Comparison of ENCODE assay signal across 7 cellular contexts in genomic region chr10:6275022-6275997, GRCh38.
DNase-seq lines count a peak whose midpoint lies in the region; ATAC-seq, FAIRE-seq and TF ChIP-seq lines count a peak whose summit lies in the region.

No MANE protein-coding gene starts in this region.

- H3K36me3 ChIP-seq in adrenal gland (replicated peaks in 1 of 2), result no peaks in the 10 kb centered on the region

- 60 to 67% (median 64%) methylated on average over 17 to 29 of the region's 29 CpGs for WGBS in adrenal gland, 4 donors

- DNase-seq in T follicular helper cell (ENCODE audit: low read depth), result peak; percentile 82
- peak; percentile 70 to 94 (median 91) for DNase-seq in adrenal gland
- DNase-seq in left cardiac atrium, result peak; percentile 95
- peak; percentile 99 for DNase-seq in renal cortical epithelial cell (ENCODE audit: low read depth)
- peak; percentile 96 for DNase-seq in urothelium cell line (ENCODE audit: low spot score)

- ATAC-seq in GM18870 (IDR thresholded peaks at IDR 0.05; ENCODE audit: unreplicated experiment), result peak; percentile 78
- ATAC-seq in HG03159 (IDR thresholded peaks at IDR 0.05; ENCODE audit: unreplicated experiment), result peak; percentile 49
- peak; percentile 97 to 98 for ATAC-seq in left cardiac atrium

- peak in 1 of 2 donors; percentile 11 for TF ChIP-seq POLR2A in adrenal gland (IDR thresholded peaks at IDR 0.05)

- intact Hi-C loops in adrenal gland (cut with DNase I) (no loop called here), left cardiac atrium (cut with DNase I) (loop anchor here in 1 of 2 donors (10.0 kb wide), 1 partner anchor 71 kb away; the partner anchor contains the start of gene PFKFB3)

- no peak overlapping the region for H3K4me3 ChIP-seq in adrenal gland

- FAIRE-seq in urothelium cell line (lab: Jason Lieb, UNC), result peak; percentile 83

- H3K27ac ChIP-seq in adrenal gland, result peak overlapping the region in 3 of 5 donors; percentile 12 to 85 (median 74)

- no peak for TF ChIP-seq CTCF in adrenal gland (IDR thresholded peaks at IDR 0.05)

- no peaks in the 10 kb centered on the region for H3K27me3 ChIP-seq in adrenal gland

- H3K9me3 ChIP-seq in adrenal gland (replicated peaks in 1 of 3), result no peaks in the 10 kb centered on the region

- H3K4me1 ChIP-seq in adrenal gland (replicated peaks in 1 of 2), result peaks cover 0 to 8% of the 10 kb centered on the region in 2 donors
